In the genomic region with DNA sequence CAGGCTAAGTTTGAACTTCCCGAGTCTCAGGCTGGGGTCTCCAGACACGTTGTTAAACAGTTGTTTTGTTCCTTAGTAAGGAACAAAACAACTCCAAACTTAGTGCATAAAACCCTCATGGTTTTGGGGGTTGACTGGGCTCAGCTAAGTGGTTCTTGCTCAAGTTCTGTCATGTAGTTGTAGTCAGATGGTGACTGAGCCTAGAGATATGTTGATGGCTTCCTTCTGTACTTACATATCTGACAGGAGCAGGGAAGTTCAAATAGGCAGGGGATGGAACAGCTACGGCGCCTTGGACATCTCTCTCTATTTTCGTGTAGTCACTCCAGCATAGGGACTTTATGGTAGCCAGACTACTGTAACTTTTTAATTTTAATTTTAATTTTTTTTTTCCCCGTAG, we compare ENCODE assay signal across 15 cellular contexts.
"Had no signal": no experiment of that assay in that cellular context is flagged by ENCODE, and none has a peak within 500 bp of the region (broad histone marks: within the 10 kb centered on the region; RNA-seq: fewer than 3 reads in every experiment).

No MANE protein-coding gene starts in this region.

- H3K9me3 ChIP-seq: transverse colon had no signal

- H3K36me3 ChIP-seq: transverse colon had no signal

- H3K27me3 Mint-ChIP-seq: activated T-helper 17 cell treated with anti-CD3 and anti-CD28 coated beads, Interleukin-2, amount 50 U/mL, for 72 hours; stimulated activated naive B cell treated with anti-CD40 and anti-IgM and Interleukin-4, amounts not matched to agents 10 μg/mL and 1 μg/mL and 100 μg/mL, for 72 hours; T-cell had no signal

- H3K4me1 Mint-ChIP-seq: T-cell had no signal

- DNase-seq: activated CD4-positive, alpha-beta T cell treated with anti-CD3 and anti-CD28 coated beads, Interleukin-2, amount 50 U/mL, for 1 hour; activated naive CD4-positive, alpha-beta T cell treated with anti-CD3 and anti-CD28 coated beads for 36 hours; activated T-cell treated with anti-CD3 and anti-CD28 coated beads for 4 hours; central memory CD4-positive, alpha-beta T cell; effector CD4-positive, alpha-beta T cell; natural killer cell; right cardiac atrium; stimulated activated CD4-positive, alpha-beta T cell treated with anti-CD3 and anti-CD28 coated beads, Interleukin-2, amount 100 ng/mL, for 24 hours; stimulated activated naive B cell treated with anti-CD40 and anti-IgM and Interleukin-4, amounts not matched to agents 10 μg/mL and 1 μg/mL and 100 μg/mL, for 72 hours; T-cell; T1000; transverse colon had no signal

- H3K27me3 ChIP-seq: transverse colon had no signal

- ATAC-seq: activated T-helper 17 cell treated with anti-CD3 and anti-CD28 coated beads, Interleukin-2, amount 50 U/mL, for 72 hours; left lobe of liver; natural killer cell; right cardiac atrium; stimulated activated naive B cell treated with anti-CD40 and anti-IgM and Interleukin-4, amounts not matched to agents 10 μg/mL and 1 μg/mL and 100 μg/mL, for 72 hours; T-cell had no signal

- H3K36me3 Mint-ChIP-seq: natural killer cell had no signal

- H3K4me3 Mint-ChIP-seq: activated naive CD4-positive, alpha-beta T cell treated with anti-CD3 and anti-CD28 coated beads for 36 hours; activated T-helper 17 cell treated with anti-CD3 and anti-CD28 coated beads, Interleukin-2, amount 50 U/mL, for 72 hours; natural killer cell; stimulated activated naive B cell treated with anti-CD40 and anti-IgM and Interleukin-4, amounts not matched to agents 10 μg/mL and 1 μg/mL and 100 μg/mL, for 72 hours; T-cell had no signal

- H3K27ac Mint-ChIP-seq: activated naive CD4-positive, alpha-beta T cell treated with anti-CD3 and anti-CD28 coated beads for 36 hours; activated T-helper 17 cell treated with anti-CD3 and anti-CD28 coated beads, Interleukin-2, amount 50 U/mL, for 72 hours; natural killer cell; stimulated activated naive B cell treated with anti-CD40 and anti-IgM and Interleukin-4, amounts not matched to agents 10 μg/mL and 1 μg/mL and 100 μg/mL, for 72 hours; T-cell had no signal

- H3K4me3 ChIP-seq: coronary artery, transverse colon had no signal

- H3K9me3 Mint-ChIP-seq: activated naive CD4-positive, alpha-beta T cell treated with anti-CD3 and anti-CD28 coated beads for 36 hours; activated T-helper 17 cell treated with anti-CD3 and anti-CD28 coated beads, Interleukin-2, amount 50 U/mL, for 72 hours; natural killer cell; stimulated activated naive B cell treated with anti-CD40 and anti-IgM and Interleukin-4, amounts not matched to agents 10 μg/mL and 1 μg/mL and 100 μg/mL, for 72 hours; T-cell had no signal

- H3K27ac ChIP-seq: coronary artery, transverse colon had no signal
